In the genomic region with DNA sequence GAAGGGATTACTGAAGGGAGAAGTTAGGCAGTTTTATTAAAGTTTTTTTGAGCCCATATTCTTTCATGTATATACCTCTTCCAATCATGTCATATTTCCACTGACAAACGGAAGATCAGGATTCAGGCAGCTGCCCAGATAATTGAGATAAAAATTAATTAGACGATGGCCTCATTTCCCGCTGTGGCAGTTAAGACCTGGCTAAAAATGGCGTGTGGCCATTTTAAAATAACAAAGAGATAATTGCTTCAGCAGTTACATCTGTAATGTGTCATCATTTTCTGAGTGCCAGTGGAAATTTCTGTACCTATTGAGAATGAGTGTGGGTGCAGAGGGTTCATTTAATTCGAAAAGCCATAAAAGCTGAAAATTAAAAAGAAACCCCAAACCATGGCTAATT, we compare ENCODE assay signal across 22 cellular contexts.
"Had no signal": no experiment of that assay in that cellular context is flagged by ENCODE, and none has a peak within 500 bp of the region (broad histone marks: within the 10 kb centered on the region; RNA-seq: fewer than 3 reads in every experiment).

No MANE protein-coding gene starts in this region.

- FAIRE-seq: endothelial cell of umbilical vein, frontal cortex had no signal

- H3K9me3 ChIP-seq: colonic mucosa, heart left ventricle, mucosa of descending colon, right atrium auricular region, sigmoid colon, stomach had no signal

- H3K4me1 ChIP-seq: colonic mucosa, heart left ventricle, right atrium auricular region, sigmoid colon had no signal

- H3K4me3 ChIP-seq: colonic mucosa, heart left ventricle, mucosa of descending colon, right atrium auricular region, sigmoid colon, skin epidermis, stomach had no signal

- H3K27me3 ChIP-seq: colonic mucosa, heart left ventricle, right atrium auricular region, sigmoid colon, stomach had no signal

- H3K36me3 ChIP-seq: colonic mucosa, heart left ventricle, right atrium auricular region, sigmoid colon, stomach had no signal

- H3K27ac ChIP-seq: colonic mucosa, heart left ventricle, right atrium auricular region, sigmoid colon, skin epidermis, stomach had no signal

- DNase-seq: colonic mucosa; dermis blood vessel endothelial cell; endodermal cell; erythroblast; heart left ventricle; hippocampal formation; left colon; left ventricle myocardium superior; mucosa of descending colon; naive thymus-derived CD8-positive, alpha-beta T cell; posterior cingulate gyrus; sigmoid colon; stimulated activated CD4-positive, alpha-beta T cell treated with anti-CD3 and anti-CD28 coated beads, Interleukin-2, amount 100 ng/mL, for 24 hours; stimulated activated CD4-positive, alpha-beta T cell treated with anti-CD3 and anti-CD28 coated beads, Interleukin-4, amount 100 ng/mL, for 4 hours; stimulated activated naive CD4-positive, alpha-beta T cell; stomach; substantia nigra; trophoblast cell had no signal
